In the genomic region with DNA sequence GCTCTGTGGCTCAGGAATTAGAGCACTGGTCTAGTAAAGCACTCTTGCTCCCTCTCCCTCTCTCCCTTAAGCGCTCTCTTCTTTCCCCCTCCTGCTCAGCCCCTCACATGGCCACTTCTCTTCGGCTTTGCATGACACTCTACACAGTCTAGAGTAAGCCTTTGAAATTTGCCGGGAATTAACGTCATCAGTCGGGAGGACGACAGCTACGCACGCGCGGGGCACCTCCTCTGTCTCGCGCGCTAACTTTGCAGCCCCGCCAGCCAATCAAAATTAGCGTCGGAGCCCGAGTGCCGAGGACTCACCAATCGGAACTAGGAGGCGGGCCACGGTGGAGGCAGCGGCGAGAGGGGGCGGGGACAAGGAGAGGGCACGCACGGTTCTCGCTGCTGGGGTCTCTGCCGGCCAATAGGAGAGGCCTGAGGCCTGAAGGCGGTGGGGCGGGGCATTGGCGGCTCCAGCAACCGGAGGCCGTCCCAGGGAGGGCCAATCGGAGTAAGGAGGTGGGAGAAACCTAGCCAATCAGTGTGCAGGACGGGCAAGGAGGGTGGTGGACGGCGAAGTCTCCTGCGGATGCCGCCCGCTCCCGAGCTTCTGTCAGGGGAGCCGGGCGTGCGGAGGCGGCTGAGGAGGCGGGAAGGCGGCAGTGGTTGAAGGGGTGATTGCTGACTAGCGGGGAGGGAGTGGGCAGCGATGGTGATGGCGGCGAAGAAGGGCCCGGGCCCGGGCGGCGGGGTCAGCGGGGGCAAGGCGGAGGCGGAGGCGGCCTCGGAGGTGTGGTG, we compare ENCODE assay signal across 1 cellular context.
TF ChIP-seq lines count a peak whose summit lies in the region.

A gene with protein sequence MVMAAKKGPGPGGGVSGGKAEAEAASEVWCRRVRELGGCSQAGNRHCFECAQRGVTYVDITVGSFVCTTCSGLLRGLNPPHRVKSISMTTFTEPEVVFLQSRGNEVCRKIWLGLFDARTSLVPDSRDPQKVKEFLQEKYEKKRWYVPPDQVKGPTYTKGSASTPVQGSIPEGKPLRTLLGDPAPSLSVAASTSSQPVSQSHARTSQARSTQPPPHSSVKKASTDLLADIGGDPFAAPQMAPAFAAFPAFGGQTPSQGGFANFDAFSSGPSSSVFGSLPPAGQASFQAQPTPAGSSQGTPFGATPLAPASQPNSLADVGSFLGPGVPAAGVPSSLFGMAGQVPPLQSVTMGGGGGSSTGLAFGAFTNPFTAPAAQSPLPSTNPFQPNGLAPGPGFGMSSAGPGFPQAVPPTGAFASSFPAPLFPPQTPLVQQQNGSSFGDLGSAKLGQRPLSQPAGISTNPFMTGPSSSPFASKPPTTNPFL (plus strand): TSS at position 550 of the 782 bp plus-strand sequence. CDS start 144 bp downstream, at position 694.

TF ChIP-seq in WTC11, 78 proteins besides CTCF, POLR2A, EP300 and RAD21 (continued from another document):
- TF ChIP-seq, protein P1, sequence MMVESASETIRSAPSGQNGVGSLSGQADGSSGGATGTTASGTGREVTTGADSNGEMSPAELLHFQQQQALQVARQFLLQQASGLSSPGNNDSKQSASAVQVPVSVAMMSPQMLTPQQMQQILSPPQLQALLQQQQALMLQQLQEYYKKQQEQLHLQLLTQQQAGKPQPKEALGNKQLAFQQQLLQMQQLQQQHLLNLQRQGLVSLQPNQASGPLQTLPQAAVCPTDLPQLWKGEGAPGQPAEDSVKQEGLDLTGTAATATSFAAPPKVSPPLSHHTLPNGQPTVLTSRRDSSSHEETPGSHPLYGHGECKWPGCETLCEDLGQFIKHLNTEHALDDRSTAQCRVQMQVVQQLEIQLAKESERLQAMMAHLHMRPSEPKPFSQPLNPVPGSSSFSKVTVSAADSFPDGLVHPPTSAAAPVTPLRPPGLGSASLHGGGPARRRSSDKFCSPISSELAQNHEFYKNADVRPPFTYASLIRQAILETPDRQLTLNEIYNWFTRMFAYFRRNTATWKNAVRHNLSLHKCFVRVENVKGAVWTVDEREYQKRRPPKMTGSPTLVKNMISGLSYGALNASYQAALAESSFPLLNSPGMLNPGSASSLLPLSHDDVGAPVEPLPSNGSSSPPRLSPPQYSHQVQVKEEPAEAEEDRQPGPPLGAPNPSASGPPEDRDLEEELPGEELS (CRISPR knock-in tag; IDR thresholded peaks at IDR 0.05): 0 out of 2 replicates have a peak, but pooled peaks have one; percentile 12
- TF ChIP-seq NFYB (CRISPR knock-in tag; conservative IDR thresholded peaks at IDR 0.05; ENCODE audit: low read depth) (peak; percentile 95), SP1 (CRISPR knock-in tag; conservative IDR thresholded peaks at IDR 0.05) (peak; percentile 93), ZNF317 (CRISPR knock-in tag; IDR thresholded peaks at IDR 0.05; ENCODE audit: borderline replicate concordance, low read depth) (no peak), TEAD4 (CRISPR knock-in tag; IDR thresholded peaks at IDR 0.05) (no peak), GABPB1 (CRISPR knock-in tag; IDR thresholded peaks at IDR 0.05) (peak; percentile 78), ZNF671 (CRISPR knock-in tag; IDR thresholded peaks at IDR 0.05) (no peak), ETV6 (CRISPR knock-in tag; IDR thresholded peaks at IDR 0.05) (peak; percentile 75; the same call in 1 of the 2 replicates), JAZF1 (CRISPR knock-in tag; IDR thresholded peaks at IDR 0.05) (no peak), FOXP1 (CRISPR knock-in tag; IDR thresholded peaks at IDR 0.05; ENCODE audit: borderline replicate concordance) (no peak), FOXK1 (CRISPR knock-in tag; IDR thresholded peaks at IDR 0.05) (peak; percentile 85)
- TF ChIP-seq, protein P2, sequence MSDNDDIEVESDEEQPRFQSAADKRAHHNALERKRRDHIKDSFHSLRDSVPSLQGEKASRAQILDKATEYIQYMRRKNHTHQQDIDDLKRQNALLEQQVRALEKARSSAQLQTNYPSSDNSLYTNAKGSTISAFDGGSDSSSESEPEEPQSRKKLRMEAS (CRISPR knock-in tag; IDR thresholded peaks at IDR 0.05): peak; percentile 88
- TF ChIP-seq, protein P3, sequence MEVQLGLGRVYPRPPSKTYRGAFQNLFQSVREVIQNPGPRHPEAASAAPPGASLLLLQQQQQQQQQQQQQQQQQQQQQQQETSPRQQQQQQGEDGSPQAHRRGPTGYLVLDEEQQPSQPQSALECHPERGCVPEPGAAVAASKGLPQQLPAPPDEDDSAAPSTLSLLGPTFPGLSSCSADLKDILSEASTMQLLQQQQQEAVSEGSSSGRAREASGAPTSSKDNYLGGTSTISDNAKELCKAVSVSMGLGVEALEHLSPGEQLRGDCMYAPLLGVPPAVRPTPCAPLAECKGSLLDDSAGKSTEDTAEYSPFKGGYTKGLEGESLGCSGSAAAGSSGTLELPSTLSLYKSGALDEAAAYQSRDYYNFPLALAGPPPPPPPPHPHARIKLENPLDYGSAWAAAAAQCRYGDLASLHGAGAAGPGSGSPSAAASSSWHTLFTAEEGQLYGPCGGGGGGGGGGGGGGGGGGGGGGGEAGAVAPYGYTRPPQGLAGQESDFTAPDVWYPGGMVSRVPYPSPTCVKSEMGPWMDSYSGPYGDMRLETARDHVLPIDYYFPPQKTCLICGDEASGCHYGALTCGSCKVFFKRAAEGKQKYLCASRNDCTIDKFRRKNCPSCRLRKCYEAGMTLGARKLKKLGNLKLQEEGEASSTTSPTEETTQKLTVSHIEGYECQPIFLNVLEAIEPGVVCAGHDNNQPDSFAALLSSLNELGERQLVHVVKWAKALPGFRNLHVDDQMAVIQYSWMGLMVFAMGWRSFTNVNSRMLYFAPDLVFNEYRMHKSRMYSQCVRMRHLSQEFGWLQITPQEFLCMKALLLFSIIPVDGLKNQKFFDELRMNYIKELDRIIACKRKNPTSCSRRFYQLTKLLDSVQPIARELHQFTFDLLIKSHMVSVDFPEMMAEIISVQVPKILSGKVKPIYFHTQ (CRISPR knock-in tag; IDR thresholded peaks at IDR 0.05): no peak
- TF ChIP-seq, protein P4, sequence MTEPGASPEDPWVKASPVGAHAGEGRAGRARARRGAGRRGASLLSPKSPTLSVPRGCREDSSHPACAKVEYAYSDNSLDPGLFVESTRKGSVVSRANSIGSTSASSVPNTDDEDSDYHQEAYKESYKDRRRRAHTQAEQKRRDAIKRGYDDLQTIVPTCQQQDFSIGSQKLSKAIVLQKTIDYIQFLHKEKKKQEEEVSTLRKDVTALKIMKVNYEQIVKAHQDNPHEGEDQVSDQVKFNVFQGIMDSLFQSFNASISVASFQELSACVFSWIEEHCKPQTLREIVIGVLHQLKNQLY (CRISPR knock-in tag; IDR thresholded peaks at IDR 0.05): no peak
- TF ChIP-seq, protein P5, sequence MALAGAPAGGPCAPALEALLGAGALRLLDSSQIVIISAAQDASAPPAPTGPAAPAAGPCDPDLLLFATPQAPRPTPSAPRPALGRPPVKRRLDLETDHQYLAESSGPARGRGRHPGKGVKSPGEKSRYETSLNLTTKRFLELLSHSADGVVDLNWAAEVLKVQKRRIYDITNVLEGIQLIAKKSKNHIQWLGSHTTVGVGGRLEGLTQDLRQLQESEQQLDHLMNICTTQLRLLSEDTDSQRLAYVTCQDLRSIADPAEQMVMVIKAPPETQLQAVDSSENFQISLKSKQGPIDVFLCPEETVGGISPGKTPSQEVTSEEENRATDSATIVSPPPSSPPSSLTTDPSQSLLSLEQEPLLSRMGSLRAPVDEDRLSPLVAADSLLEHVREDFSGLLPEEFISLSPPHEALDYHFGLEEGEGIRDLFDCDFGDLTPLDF (CRISPR knock-in tag; IDR thresholded peaks at IDR 0.05): no peak
